Comparison of ENCODE assay signal across 8 cellular contexts in the genomic region with DNA sequence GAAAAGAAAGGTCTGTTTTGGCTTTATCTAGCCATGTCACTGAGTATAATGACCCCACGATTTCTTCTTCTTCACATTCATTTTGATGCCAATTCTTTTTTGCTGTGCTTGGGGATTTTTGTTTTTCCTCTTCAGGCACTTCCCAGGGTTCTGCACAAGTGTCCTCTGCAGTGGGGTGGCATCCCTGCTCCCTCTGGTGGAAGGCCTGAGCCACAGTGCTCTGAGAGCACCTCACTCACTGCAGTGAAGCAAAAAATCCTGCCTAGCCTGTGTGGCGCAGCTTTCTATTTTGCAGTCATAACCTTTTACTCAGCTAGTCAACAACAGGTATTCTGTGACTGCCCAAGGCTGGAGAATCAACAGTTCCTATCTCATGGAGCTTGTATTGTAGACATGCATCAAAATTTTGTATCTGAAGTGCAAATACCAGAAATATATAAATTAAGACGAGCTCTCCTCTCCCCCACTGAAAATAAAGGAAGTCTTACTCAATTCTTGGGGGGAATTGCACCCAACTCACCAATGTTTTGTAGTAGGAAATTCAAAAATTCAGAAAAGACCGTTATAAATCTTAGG.
DNase-seq lines count a peak whose midpoint lies in the region; TF ChIP-seq lines count a peak whose summit lies in the region.

No MANE protein-coding gene starts in this region.

- TF ChIP-seq POLR2A in spleen (IDR thresholded peaks at IDR 0.05), result no peak

- peak in 9 of 11 experiments; percentile 22 to 59 (median 45) for TF ChIP-seq CTCF in spleen (IDR thresholded peaks at IDR 0.05 in 8 of 11, conservative IDR thresholded peaks at IDR 0.05 in 3 of 11)

- no peaks in the 10 kb centered on the region for H3K9me3 ChIP-seq in spleen

- intact Hi-C loops in spleen (cut with DNase I; ENCODE audit: low total_unique reads), result no loop called here

- no peaks in the 10 kb centered on the region for H3K4me1 ChIP-seq in spleen

- H3K36me3 ChIP-seq in spleen, result no peaks in the 10 kb centered on the region

- WGBS in spleen, 5 donors, result 47 to 64% (median 50%) methylated on average over 4 of the region's 4 CpGs

- H3K27ac ChIP-seq in spleen, result no peak overlapping the region

- peak; percentile 10 for DNase-seq in stimulated activated CD4-positive, alpha-beta T cell treated with anti-CD3 and anti-CD28 coated beads, Interleukin-15, amount 100 ng/mL, for 24 hours
- no peak for DNase-seq in stimulated activated CD4-positive, alpha-beta T cell treated with anti-CD3 and anti-CD28 coated beads, Interleukin-4, amount 100 ng/mL, for 24 hours
- DNase-seq in NCI-H2196 treated with DMSO at 0.1 percent for 48 hours (lab: John Stamatoyannopoulos, UW; ENCODE audit: unreplicated experiment) (peak; percentile 67), astrocyte of the hippocampus (ENCODE audit: low read depth, low spot score) (peak; percentile 79), inferior parietal cortex (ENCODE audit: extremely low spot score) (peak; percentile 80), spleen (no peak), KG1 (lab: John Stamatoyannopoulos, UW) (no peak)
- DNase-seq in activated effector memory CD4-positive, alpha-beta T cell treated with anti-CD3 and anti-CD28 coated beads, Interleukin-2, amount 50 U/mL, for 16 hours, result no peak

- peaks cover 0 to 4% (median 0%) of the 10 kb centered on the region in 7 donors for H3K27me3 ChIP-seq in spleen (replicated peaks in 1 of 7)

- no peak overlapping the region for H3K4me3 ChIP-seq in spleen

Comparison
In these comparisons a context has a peak if more than half of its experiments do, and no peak if none do; other contexts are left out.
1. DNase-seq: peak in stimulated activated CD4-positive, alpha-beta T cell treated with anti-CD3 and anti-CD28 coated beads, Interleukin-15, amount 100 ng/mL, for 24 hours (single experiment), NCI-H2196 treated with DMSO at 0.1 percent for 48 hours (single experiment), astrocyte of the hippocampus (single experiment) and inferior parietal cortex (single experiment); none in stimulated activated CD4-positive, alpha-beta T cell treated with anti-CD3 and anti-CD28 coated beads, Interleukin-4, amount 100 ng/mL, for 24 hours (single experiment), spleen (single experiment), activated effector memory CD4-positive, alpha-beta T cell treated with anti-CD3 and anti-CD28 coated beads, Interleukin-2, amount 50 U/mL, for 16 hours (single experiment) and KG1 (single experiment).